2 cellular contexts compared by ENCODE assay signal in the genomic region with DNA sequence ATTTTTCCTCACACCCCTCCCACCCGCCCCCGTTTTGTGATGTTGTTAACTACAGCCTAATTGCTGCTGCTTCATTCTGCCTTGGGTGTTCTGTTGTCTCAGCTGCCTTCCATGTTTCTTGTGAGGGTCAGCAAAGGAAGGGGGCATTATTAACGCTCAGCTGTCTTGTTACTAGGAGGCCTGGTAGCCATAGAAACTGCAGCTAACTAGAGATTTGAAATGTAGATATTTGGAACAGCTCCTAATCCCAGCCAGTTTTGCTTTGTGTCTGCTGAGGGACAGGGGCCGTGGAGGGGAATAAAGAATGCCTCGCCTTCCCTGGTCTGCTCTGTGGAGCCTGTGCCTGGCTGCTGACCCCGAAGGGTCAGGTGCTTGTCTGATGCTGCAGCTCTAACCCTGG.
TF ChIP-seq lines count a peak whose summit lies in the region.

No MANE protein-coding gene starts in this region.

TF ChIP-seq in GM23338, 12 proteins besides CTCF, POLR2A, EP300 and RAD21 (continued from another document):
- no peak for TF ChIP-seq ZNF462 (CRISPR knock-in tag; IDR thresholded peaks at IDR 0.05)
- no peak for TF ChIP-seq POLR2AphosphoS5 (IDR thresholded peaks at IDR 0.05; ENCODE audit: low read depth)
- TF ChIP-seq EZH2phosphoT487 (IDR thresholded peaks at IDR 0.05; ENCODE audit: unreplicated experiment), result no peak

TF ChIP-seq in neural cell, 6 proteins besides CTCF, POLR2A, EP300 and RAD21 (continued from another document):
- no peak for TF ChIP-seq EZH2 (IDR thresholded peaks at IDR 0.05; ENCODE audit: borderline replicate concordance, insufficient read depth, low read length, poor library complexity, severe bottlenecking)
- TF ChIP-seq, protein P1, sequence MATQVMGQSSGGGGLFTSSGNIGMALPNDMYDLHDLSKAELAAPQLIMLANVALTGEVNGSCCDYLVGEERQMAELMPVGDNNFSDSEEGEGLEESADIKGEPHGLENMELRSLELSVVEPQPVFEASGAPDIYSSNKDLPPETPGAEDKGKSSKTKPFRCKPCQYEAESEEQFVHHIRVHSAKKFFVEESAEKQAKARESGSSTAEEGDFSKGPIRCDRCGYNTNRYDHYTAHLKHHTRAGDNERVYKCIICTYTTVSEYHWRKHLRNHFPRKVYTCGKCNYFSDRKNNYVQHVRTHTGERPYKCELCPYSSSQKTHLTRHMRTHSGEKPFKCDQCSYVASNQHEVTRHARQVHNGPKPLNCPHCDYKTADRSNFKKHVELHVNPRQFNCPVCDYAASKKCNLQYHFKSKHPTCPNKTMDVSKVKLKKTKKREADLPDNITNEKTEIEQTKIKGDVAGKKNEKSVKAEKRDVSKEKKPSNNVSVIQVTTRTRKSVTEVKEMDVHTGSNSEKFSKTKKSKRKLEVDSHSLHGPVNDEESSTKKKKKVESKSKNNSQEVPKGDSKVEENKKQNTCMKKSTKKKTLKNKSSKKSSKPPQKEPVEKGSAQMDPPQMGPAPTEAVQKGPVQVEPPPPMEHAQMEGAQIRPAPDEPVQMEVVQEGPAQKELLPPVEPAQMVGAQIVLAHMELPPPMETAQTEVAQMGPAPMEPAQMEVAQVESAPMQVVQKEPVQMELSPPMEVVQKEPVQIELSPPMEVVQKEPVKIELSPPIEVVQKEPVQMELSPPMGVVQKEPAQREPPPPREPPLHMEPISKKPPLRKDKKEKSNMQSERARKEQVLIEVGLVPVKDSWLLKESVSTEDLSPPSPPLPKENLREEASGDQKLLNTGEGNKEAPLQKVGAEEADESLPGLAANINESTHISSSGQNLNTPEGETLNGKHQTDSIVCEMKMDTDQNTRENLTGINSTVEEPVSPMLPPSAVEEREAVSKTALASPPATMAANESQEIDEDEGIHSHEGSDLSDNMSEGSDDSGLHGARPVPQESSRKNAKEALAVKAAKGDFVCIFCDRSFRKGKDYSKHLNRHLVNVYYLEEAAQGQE (IDR thresholded peaks at IDR 0.05; ENCODE audit: borderline replicate concordance), result no peak
